ENCODE assay signal across 8 cellular contexts in the genomic region with DNA sequence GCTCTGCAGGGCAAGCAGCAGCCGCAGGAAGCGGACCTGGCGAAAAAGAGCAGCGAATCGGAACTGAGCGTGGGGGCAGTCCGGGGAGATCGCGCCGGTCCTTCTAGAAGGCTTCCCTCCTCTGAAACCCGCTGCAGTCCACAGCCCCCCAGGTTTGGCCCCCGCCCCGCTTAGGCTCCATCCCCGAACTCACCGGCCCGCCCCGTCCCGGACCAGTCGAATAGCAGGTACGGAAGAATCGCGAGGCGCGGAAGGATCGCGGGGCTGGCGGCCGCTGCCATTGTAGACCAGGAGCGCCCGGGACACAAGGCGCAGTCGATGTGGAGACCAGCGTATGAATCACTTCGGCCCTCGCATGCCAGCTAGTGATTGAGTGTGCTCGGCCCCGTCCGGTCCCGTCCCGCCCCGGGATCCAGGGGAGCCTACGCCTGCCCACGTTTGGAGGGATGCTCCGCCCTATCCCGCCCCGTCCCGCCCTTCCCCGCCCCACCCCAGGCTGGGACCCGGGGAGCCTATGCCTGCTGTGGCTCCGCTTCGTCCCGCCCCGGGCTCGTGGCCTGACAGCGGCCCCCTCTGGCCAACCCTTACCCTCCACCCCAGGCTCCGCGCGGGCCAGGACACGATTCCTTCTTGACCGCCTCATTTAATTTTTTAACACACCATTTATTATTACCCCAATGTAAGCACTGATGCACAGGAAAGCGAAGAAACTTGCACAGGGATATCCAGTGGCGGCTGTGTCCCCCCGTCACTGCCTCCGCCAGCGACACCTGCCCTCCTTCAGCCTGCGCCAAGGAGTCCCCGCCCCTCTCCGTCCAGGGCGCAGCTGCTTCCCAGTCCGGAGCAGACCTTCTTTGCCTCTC. TPM values are rescaled to one million over a fixed set of nuclear protein-coding genes. Genes with fewer than 3 reads are reported as not detected.
DNase-seq lines count a peak whose midpoint lies in the region; ATAC-seq and TF ChIP-seq lines count a peak whose summit lies in the region.

Gene ULBP3 (minus strand): TSS at position 336 of the 863 bp plus-strand sequence. CDS start 55 bp downstream, at position 281.

- CTCF ChIA-PET in T-cell (lab: Charles Lee) = interaction anchor here in 1 of 2 donors (0.5 kb wide), 1 partner anchor 134 kb away, joined by 3 read pairs; no protein-coding TSS in a partner anchor

- POLR2A ChIA-PET in T-cell (lab: Charles Lee) = no interaction called here

- no peaks in the 10 kb centered on the region for H3K9me3 Mint-ChIP-seq in T-cell

- H3K36me3 Mint-ChIP-seq in T-cell = peaks cover 8% of the 10 kb centered on the region

- peaks cover 12% of the 10 kb centered on the region for H3K4me1 ChIP-seq in left ventricle myocardium inferior
- no peaks in the 10 kb centered on the region for H3K4me1 ChIP-seq in prostate gland (replicated peaks)

- H3K27ac ChIP-seq in left ventricle myocardium inferior (replicated peaks) (peak within 1 kb of the TSS; percentile 52), prostate gland (peak within 1 kb of the TSS; percentile 38 to 65)

- peak within 1 kb of the TSS; percentile 82 to 91 (median 82) for H3K4me3 Mint-ChIP-seq in T-cell

- WGBS in prostate gland = 2% methylated on average over 70 of the region's 70 CpGs

- peak; percentile 88 for DNase-seq in COLO829 (ENCODE audit: low spot score)
- peak; percentile 81 for DNase-seq in KBM-7
- peak in 33 of 34 experiments; percentile 21 to 66 (median 42) for DNase-seq in T-cell
- peak in 44 of 56 donors; percentile 7 to 75 (median 52) for DNase-seq in amygdala (lab: John Stamatoyannopoulos, UW)
- peak; percentile 88 for DNase-seq in left ventricle myocardium inferior
- peak; percentile 88 for DNase-seq in prostate gland (ENCODE audit: low spot score)
- peak; percentile 91 for DNase-seq in ureter (ENCODE audit: low spot score)

- TF ChIP-seq CTCF in left ventricle myocardium inferior (IDR thresholded peaks at IDR 0.05; ENCODE audit: borderline replicate concordance) (peak; percentile 67), prostate gland (IDR thresholded peaks at IDR 0.05) (peak in 3 of 4 experiments; percentile 53 to 67 (median 64))

- peak; percentile 83 for TF ChIP-seq POLR2A in prostate gland (IDR thresholded peaks at IDR 0.05)

- no peaks in the 10 kb centered on the region for H3K36me3 ChIP-seq in left ventricle myocardium inferior
- H3K36me3 ChIP-seq in prostate gland = no peaks in the 10 kb centered on the region

- ATAC-seq in GM21390 (IDR thresholded peaks at IDR 0.05; ENCODE audit: unreplicated experiment) (peak; percentile 76), T-cell (replicated peaks in 1 of 4) (peak; percentile 82 to 89 (median 83))

- no peak within 1 kb of the TSS for H3K27ac Mint-ChIP-seq in T-cell

- H3K9me3 ChIP-seq in left ventricle myocardium inferior (replicated peaks) (no peaks in the 10 kb centered on the region), prostate gland (no peaks in the 10 kb centered on the region)

- H3K27me3 ChIP-seq in left ventricle myocardium inferior (ENCODE audit: low read depth) (peaks cover 20% of the 10 kb centered on the region), prostate gland (replicated peaks; ENCODE audit: insufficient read depth) (no peaks in the 10 kb centered on the region)

- peak within 1 kb of the TSS; percentile 83 for H3K4me3 ChIP-seq in left ventricle myocardium inferior
- peak within 1 kb of the TSS; percentile 53 to 60 for H3K4me3 ChIP-seq in prostate gland

- H3K4me1 Mint-ChIP-seq in T-cell = peaks cover 14 to 34% (median 19%) of the 10 kb centered on the region in 3 donors

- intact Hi-C loops in left ventricle myocardium inferior (cut with micrococcal nuclease) (no loop called here), prostate gland (cut with DNase I) (no loop called here)

- peaks cover 10 to 15% of the 10 kb centered on the region in 2 donors for H3K27me3 Mint-ChIP-seq in T-cell

- in situ Hi-C loops in KBM-7 (cut with MboI; ENCODE audit: low pct_unique_long_range_greater_than_20kb, low sequenced_read_pairs) = no loop called here

RNA-seq across cellular contexts. Expression of gene ULBP3, which starts in this region (rescaled TPM):
- total RNA-seq in T-cell = 1 to 10 TPM in 2 of 5 donors, under 1 TPM in 3; 0.35 to 1.3 (median 0.79) TPM
- 0.99 TPM for total RNA-seq in left ventricle myocardium inferior
- 10 to 100 TPM in 1 of 2 donors, not detected in 1; 28.9 TPM for total RNA-seq in prostate gland
- 4.5 TPM for total RNA-seq in ureter

Comparison
In these comparisons a context has a peak if more than half of its experiments do, and no peak if none do; other contexts are left out.
1. Peak in every context shown above with its lines: DNase-seq, ATAC-seq, H3K4me3 ChIP-seq and H3K27ac ChIP-seq.
2. Peak in DNase-seq, H3K4me3 ChIP-seq and H3K27ac ChIP-seq in left ventricle myocardium inferior; RNA of the gene not detected or under 1 TPM.